In genomic region chr3:13642597-13642996, GRCh38 we compare ENCODE assay signal across 20 cellular contexts.
"Had no signal": no experiment of that assay in that cellular context is flagged by ENCODE, and none has a peak within 500 bp of the region (broad histone marks: within the 10 kb centered on the region; RNA-seq: fewer than 3 reads in every experiment).

No MANE protein-coding gene starts in this region.

- H3K27ac ChIP-seq: dorsolateral prefrontal cortex, gastroesophageal sphincter, spleen, tibial artery, upper lobe of left lung, uterus had no signal

- H3K27me3 ChIP-seq: uterus had no signal

- DNase-seq: dorsolateral prefrontal cortex; effector CD8-positive, alpha-beta T cell; glutamatergic neuron; islet precursor cell; mammary epithelial cell; naive thymus-derived CD4-positive, alpha-beta T cell; nephron progenitor cell; posterior cingulate gyrus; spleen; stimulated activated CD4-positive, alpha-beta T cell treated with anti-CD3 and anti-CD28 coated beads, Interleukin-15, amount 100 ng/mL, for 24 hours; stimulated activated CD4-positive, alpha-beta T cell treated with anti-CD3 and anti-CD28 coated beads, Interleukin-1b, Interleukin-23, amount 100 ng/mL, for 48 hours; stimulated activated CD4-positive, alpha-beta T cell treated with anti-CD3 and anti-CD28 coated beads, Interleukin-4, amount 100 ng/mL, for 24 hours; tibial artery; upper lobe of left lung; uterus had no signal

- H3K4me3 ChIP-seq: dorsolateral prefrontal cortex, gastroesophageal sphincter, spleen, tibial artery, upper lobe of left lung, uterus had no signal

- H3K9me3 ChIP-seq: gastroesophageal sphincter, spleen, tibial artery, upper lobe of left lung, uterus had no signal

- ATAC-seq: esophagus mucosa; gastroesophageal sphincter; left lobe of liver; naive thymus-derived CD4-positive, alpha-beta T cell; sciatic nerve; stimulated activated memory B cell treated with anti-CD40 and anti-IgM and Interleukin-4, amounts not matched to agents 10 μg/mL and 1 μg/mL and 100 μg/mL, for 72 hours had no signal

- H3K36me3 ChIP-seq: spleen, tibial artery, upper lobe of left lung, uterus had no signal
